Comparison of ENCODE assay signal across 1 cellular context in genomic region chr7:93004906-93005305, GRCh38.
TF ChIP-seq lines count a peak whose summit lies in the region.

No MANE protein-coding gene starts in this region.

TF ChIP-seq in H1, 55 proteins besides CTCF, POLR2A, EP300 and RAD21 (continued from another document):
- TF ChIP-seq ATF2 (IDR thresholded peaks at IDR 0.05; ENCODE audit: low read length) (no peak), CEBPB (IDR thresholded peaks at IDR 0.05; ENCODE audit: low read depth, low read length) (no peak), HDAC2 (IDR thresholded peaks at IDR 0.05; ENCODE audit: borderline replicate concordance in 1 of 2, low read depth in 2 of 2, low read length in 2 of 2) (no peak), USF2 (IDR thresholded peaks at IDR 0.05; ENCODE audit: low read length) (no peak), MAFK (IDR thresholded peaks at IDR 0.05; ENCODE audit: low read depth, low read length) (no peak), RBBP5 (IDR thresholded peaks at IDR 0.05; ENCODE audit: borderline replicate concordance, low read depth, low read length) (no peak), JUN (IDR thresholded peaks at IDR 0.05; ENCODE audit: low read depth, low read length) (no peak)
